In genomic region chr14:104341532-104342434, GRCh38 we compare ENCODE assay signal across 8 cellular contexts.
DNase-seq lines count a peak whose midpoint lies in the region; ATAC-seq and TF ChIP-seq lines count a peak whose summit lies in the region.

No MANE protein-coding gene starts in this region.

- no peaks in the 10 kb centered on the region for H3K9me2 ChIP-seq in PC-3 (replicated peaks; ENCODE audit: low read length)

- CTCF ChIA-PET in activated CD4-positive, alpha-beta T cell treated with anti-CD3 and anti-CD28 coated beads, Interleukin-2, amount 10 ng/mL, durations not matched to agents 7 days and 5 days (lab: Charles Lee), result interaction anchor here (1.4 kb wide), 1 partner anchor 26 kb away, joined by 3 read pairs; no protein-coding TSS in a partner anchor
- CTCF ChIA-PET in PC-3 (lab: Charles Lee), result interaction anchor here (0.7 kb wide), 1 partner anchor 67 kb away, joined by 4 read pairs; no protein-coding TSS in a partner anchor

- peak; percentile 20 for DNase-seq in activated CD4-positive, alpha-beta T cell treated with anti-CD3 and anti-CD28 coated beads, Interleukin-2, amount 10 ng/mL, durations not matched to agents 7 days and 5 days
- DNase-seq in activated CD4-positive, alpha-beta T cell treated with anti-CD3 and anti-CD28 coated beads, Interleukin-2, amount 50 U/mL, for 4 hours, result no peak
- DNase-seq in PC-3, result peak; percentile 79
- DNase-seq in glomerular endothelial cell (ENCODE audit: extremely low read depth, low read depth, low spot score), result peak; percentile 1
- DNase-seq in stimulated activated CD4-positive, alpha-beta T cell treated with anti-CD3 and anti-CD28 coated beads, TNF-alpha, amount 100 ng/mL, for 48 hours (ENCODE audit: low read depth in 3 of 3), result peak in 2 of 3 donors; percentile 1 to 37
- DNase-seq in activated gamma-delta T cell (lab: John Stamatoyannopoulos, UW), result no peak
- no peak for DNase-seq in activated CD4-positive, CD25-positive, alpha-beta regulatory T cell treated with anti-CD3 and anti-CD28 coated beads, Interleukin-2, amount 50 U/mL, for 72 hours

- peaks cover 16% of the 10 kb centered on the region for H3K4me1 ChIP-seq in PC-3 (ENCODE audit: insufficient read depth, low read length)

- H3K27ac Mint-ChIP-seq in activated CD4-positive, alpha-beta T cell treated with anti-CD3 and anti-CD28 coated beads, Interleukin-2, amount 10 ng/mL, durations not matched to agents 7 days and 5 days, result no peak overlapping the region

- H3K9me3 ChIP-seq in PC-3 (ENCODE audit: low read length), result no peaks in the 10 kb centered on the region

- intact Hi-C loops in PC-3 (cut with micrococcal nuclease), result no loop called here

- no peaks in the 10 kb centered on the region for H3F3A ChIP-seq in PC-3 (ENCODE audit: low read length, unreplicated experiment)

- peaks cover 17% of the 10 kb centered on the region for H3K27me3 Mint-ChIP-seq in activated CD4-positive, alpha-beta T cell treated with anti-CD3 and anti-CD28 coated beads, Interleukin-2, amount 10 ng/mL, durations not matched to agents 7 days and 5 days

- H3K4me2 ChIP-seq in PC-3 (ENCODE audit: low read length), result peak overlapping the region; percentile 49; the same call in 1 of the 2 replicates

- no peak overlapping the region for H3K9ac ChIP-seq in PC-3 (ENCODE audit: low read length)

- no peaks in the 10 kb centered on the region for H3K36me3 ChIP-seq in PC-3 (ENCODE audit: low read depth, low read length)

- H3K27ac ChIP-seq in PC-3 (ENCODE audit: low read length), result no peak overlapping the region

- H2AFZ ChIP-seq in PC-3 (ENCODE audit: low read length), result peak overlapping the region; percentile 27; the same call in 1 of the 2 replicates

- H3K4me1 Mint-ChIP-seq in activated CD4-positive, alpha-beta T cell treated with anti-CD3 and anti-CD28 coated beads, Interleukin-2, amount 10 ng/mL, durations not matched to agents 7 days and 5 days, result no peaks in the 10 kb centered on the region

- no peak overlapping the region for H3K4me3 ChIP-seq in PC-3 (ENCODE audit: low read length)

- H3K4me3 Mint-ChIP-seq in activated CD4-positive, alpha-beta T cell treated with anti-CD3 and anti-CD28 coated beads, Interleukin-2, amount 10 ng/mL, durations not matched to agents 7 days and 5 days, result no peak overlapping the region

- BruUV-seq in PC-3 (replicated peaks; lab: Mats Ljungman, UMichigan), result no TSS peak

- H3K9me3 Mint-ChIP-seq in activated CD4-positive, alpha-beta T cell treated with anti-CD3 and anti-CD28 coated beads, Interleukin-2, amount 10 ng/mL, durations not matched to agents 7 days and 5 days, result peaks cover 11% of the 10 kb centered on the region

- peaks cover 2% of the 10 kb centered on the region for H3K36me3 Mint-ChIP-seq in activated CD4-positive, alpha-beta T cell treated with anti-CD3 and anti-CD28 coated beads, Interleukin-2, amount 10 ng/mL, durations not matched to agents 7 days and 5 days (ENCODE audit: low read depth)

- H3K79me2 ChIP-seq in PC-3 (ENCODE audit: low read length), result no peaks in the 10 kb centered on the region

- peak; percentile 83 for ATAC-seq in PC-3
- no peak for ATAC-seq in HG02884 (IDR thresholded peaks at IDR 0.05; ENCODE audit: unreplicated experiment)

- no peaks in the 10 kb centered on the region for H4K20me1 ChIP-seq in PC-3 (ENCODE audit: low read length)

- peaks cover 44% of the 10 kb centered on the region for H3K27me3 ChIP-seq in PC-3 (ENCODE audit: low read length)

- peak; percentile 71 for TF ChIP-seq CTCF in PC-3 (conservative IDR thresholded peaks at IDR 0.05; ENCODE audit: low read depth, low read length)

- POLR2A ChIA-PET in activated CD4-positive, alpha-beta T cell treated with anti-CD3 and anti-CD28 coated beads, Interleukin-2, amount 10 ng/mL, durations not matched to agents 7 days and 5 days (lab: Charles Lee), result no interaction called here
- POLR2A ChIA-PET in PC-3 (lab: Charles Lee; ENCODE audit: unreplicated experiment), result interaction anchor here (0.7 kb wide), 1 partner anchor 14 kb away, joined by 3 read pairs; no protein-coding TSS in a partner anchor

Comparison
In these comparisons a context has a peak if more than half of its experiments do, and no peak if none do; other contexts are left out.
1. DNase-seq: peak in activated CD4-positive, alpha-beta T cell treated with anti-CD3 and anti-CD28 coated beads, Interleukin-2, amount 10 ng/mL, durations not matched to agents 7 days and 5 days (single experiment), PC-3 (single experiment), glomerular endothelial cell (single experiment) and stimulated activated CD4-positive, alpha-beta T cell treated with anti-CD3 and anti-CD28 coated beads, TNF-alpha, amount 100 ng/mL, for 48 hours (2 of 3); none in activated CD4-positive, alpha-beta T cell treated with anti-CD3 and anti-CD28 coated beads, Interleukin-2, amount 50 U/mL, for 4 hours (0 of 2), activated gamma-delta T cell (single experiment) and activated CD4-positive, CD25-positive, alpha-beta regulatory T cell treated with anti-CD3 and anti-CD28 coated beads, Interleukin-2, amount 50 U/mL, for 72 hours (single experiment).